In genomic region chr18:3281456-3282400, GRCh38 we compare ENCODE assay signal across 8 cellular contexts. TPM values are rescaled to one million over a fixed set of nuclear protein-coding genes. Genes with fewer than 3 reads are reported as not detected.
DNase-seq lines count a peak whose midpoint lies in the region; ATAC-seq and TF ChIP-seq lines count a peak whose summit lies in the region.

No MANE protein-coding gene starts in this region.

- peak; percentile 82 to 87 for ATAC-seq in activated naive CD4-positive, alpha-beta T cell treated with anti-CD3 and anti-CD28 coated beads, Interleukin-2, amount 50 U/mL, for 72 hours
- ATAC-seq in lower lobe of right lung (peak; percentile 82 to 88), upper lobe of left lung (ENCODE audit: low FRiP score in 2 of 2) (peak; percentile 79 to 90)

- DNase-seq in activated naive CD4-positive, alpha-beta T cell treated with anti-CD3 and anti-CD28 coated beads, Interleukin-2, amount 50 U/mL, for 72 hours (ENCODE audit: low spot score in 2 of 2) = no peak
- no peak for DNase-seq in activated naive CD4-positive, alpha-beta T cell treated with anti-CD3 and anti-CD28 coated beads, Interleukin-2, amount 10 ng/mL, durations not matched to agents 7 days and 5 days
- DNase-seq in OCI-M2 (lab: John Stamatoyannopoulos, UW; ENCODE audit: unreplicated experiment) (peak; percentile 95), dedifferentiated amniotic fluid mesenchymal stem cell (ENCODE audit: extremely low spot score) (peak; percentile 84), lower lobe of right lung (no peak), upper lobe of left lung (no peak)
- no peak for DNase-seq in effector CD8-positive, alpha-beta T cell (lab: John Stamatoyannopoulos, UW)

- TF ChIP-seq CTCF in KMS-11 (conservative IDR thresholded peaks at IDR 0.05; ENCODE audit: low read depth, low read length) (peak; percentile 74), lower lobe of right lung (IDR thresholded peaks at IDR 0.05) (peak; percentile 69), upper lobe of left lung (IDR thresholded peaks at IDR 0.05) (peak; percentile 46 to 82 (median 68))

- WGBS in upper lobe of left lung, 2 donors = 27 to 39% methylated on average over 2 of the region's 2 CpGs

- H2AFZ ChIP-seq in KMS-11 (ENCODE audit: low read depth) = no peak overlapping the region

- intact Hi-C loops in lower lobe of right lung (cut with DNase I) = loop anchor here (5.0 to 10.0 kb wide), 2 partner anchors 173 to 386 kb away; partner anchors contain the start of gene TGIF1

- CTCF ChIA-PET in activated naive CD4-positive, alpha-beta T cell treated with anti-CD3 and anti-CD28 coated beads, Interleukin-2, amount 10 ng/mL, durations not matched to agents 7 days and 5 days (lab: Charles Lee) = interaction anchor here (0.7 to 10.2 kb wide), 17 partner anchors 14 to 713 kb away, joined by 3 to 161 read pairs (median 4); no protein-coding TSS in a partner anchor

- H3K4me3 Mint-ChIP-seq in activated naive CD4-positive, alpha-beta T cell treated with anti-CD3 and anti-CD28 coated beads, Interleukin-2, amount 10 ng/mL, durations not matched to agents 7 days and 5 days = no peak overlapping the region

- H3K4me2 ChIP-seq in KMS-11 = no peak overlapping the region

- no peak overlapping the region for H3K27ac Mint-ChIP-seq in activated naive CD4-positive, alpha-beta T cell treated with anti-CD3 and anti-CD28 coated beads, Interleukin-2, amount 50 U/mL, for 72 hours
- H3K27ac Mint-ChIP-seq in activated naive CD4-positive, alpha-beta T cell treated with anti-CD3 and anti-CD28 coated beads, Interleukin-2, amount 10 ng/mL, durations not matched to agents 7 days and 5 days = no peak overlapping the region

- H3K4me1 ChIP-seq in KMS-11 (ENCODE audit: low read depth, poor library complexity, severe bottlenecking) = no peaks in the 10 kb centered on the region
- H3K4me1 ChIP-seq in lower lobe of right lung = peaks cover 20% of the 10 kb centered on the region
- H3K4me1 ChIP-seq in upper lobe of left lung = peaks cover 0 to 8% (median 3%) of the 10 kb centered on the region in 4 donors

- TF ChIP-seq POLR2A in upper lobe of left lung (IDR thresholded peaks at IDR 0.05) = no peak

- H3K9me3 Mint-ChIP-seq in activated naive CD4-positive, alpha-beta T cell treated with anti-CD3 and anti-CD28 coated beads, Interleukin-2, amount 50 U/mL, for 72 hours = no peaks in the 10 kb centered on the region
- H3K9me3 Mint-ChIP-seq in activated naive CD4-positive, alpha-beta T cell treated with anti-CD3 and anti-CD28 coated beads, Interleukin-2, amount 10 ng/mL, durations not matched to agents 7 days and 5 days = no peaks in the 10 kb centered on the region

- H3K79me2 ChIP-seq in KMS-11 (ENCODE audit: insufficient read depth, low read depth) = no peaks in the 10 kb centered on the region

- H3K4me1 Mint-ChIP-seq in activated naive CD4-positive, alpha-beta T cell treated with anti-CD3 and anti-CD28 coated beads, Interleukin-2, amount 10 ng/mL, durations not matched to agents 7 days and 5 days = no peaks in the 10 kb centered on the region

- H3K9me3 ChIP-seq in lower lobe of right lung (no peaks in the 10 kb centered on the region), upper lobe of left lung (no peaks in the 10 kb centered on the region)

- H4K20me1 ChIP-seq in KMS-11 (ENCODE audit: insufficient read depth) = no peaks in the 10 kb centered on the region

- TF ChIP-seq EP300 in upper lobe of left lung (IDR thresholded peaks at IDR 0.05) = no peak

- H3K36me3 ChIP-seq in KMS-11 (ENCODE audit: insufficient read depth) (no peaks in the 10 kb centered on the region), lower lobe of right lung (peaks cover 26% of the 10 kb centered on the region), upper lobe of left lung (peaks cover 3 to 25% (median 17%) of the 10 kb centered on the region in 4 donors)

- peaks cover 6% of the 10 kb centered on the region for H3K27me3 Mint-ChIP-seq in activated naive CD4-positive, alpha-beta T cell treated with anti-CD3 and anti-CD28 coated beads, Interleukin-2, amount 10 ng/mL, durations not matched to agents 7 days and 5 days

- peaks cover 6 to 8% of the 10 kb centered on the region in 2 donors for H3K36me3 Mint-ChIP-seq in activated naive CD4-positive, alpha-beta T cell treated with anti-CD3 and anti-CD28 coated beads, Interleukin-2, amount 50 U/mL, for 72 hours
- peaks cover 18% of the 10 kb centered on the region for H3K36me3 Mint-ChIP-seq in activated naive CD4-positive, alpha-beta T cell treated with anti-CD3 and anti-CD28 coated beads, Interleukin-2, amount 10 ng/mL, durations not matched to agents 7 days and 5 days

- no peak overlapping the region for H3K9ac ChIP-seq in KMS-11

- H3K27ac ChIP-seq in KMS-11 (no peak overlapping the region), lower lobe of right lung (no peak overlapping the region), upper lobe of left lung (peak overlapping the region in 2 of 4 donors; percentile 50 to 76)

- H3K4me3 ChIP-seq in KMS-11 (IDR thresholded peaks at IDR 0.05; ENCODE audit: insufficient read depth, low read depth, low read length) (no peak overlapping the region), lower lobe of right lung (no peak overlapping the region), upper lobe of left lung (no peak overlapping the region)

- H3K27me3 ChIP-seq in KMS-11 (ENCODE audit: insufficient read depth, low read depth) = no peaks in the 10 kb centered on the region
- no peaks in the 10 kb centered on the region for H3K27me3 ChIP-seq in lower lobe of right lung (ENCODE audit: low read depth)
- no peaks in the 10 kb centered on the region for H3K27me3 ChIP-seq in upper lobe of left lung

RNA-seq across cellular contexts. Expression of gene MYL12B, which starts 19.8 kb away (rescaled TPM):
- total RNA-seq in activated naive CD4-positive, alpha-beta T cell treated with anti-CD3 and anti-CD28 coated beads, Interleukin-2, amount 50 U/mL, for 72 hours = 100 to 1,000 TPM; 294 to 358 TPM
- total RNA-seq in lower lobe of right lung = 318 TPM
- 100 to 1,000 TPM in 5 of 6 donors, 10 to 100 TPM in 1; 93.2 to 451 (median 361) TPM for total RNA-seq in upper lobe of left lung

RNA-seq across cellular contexts. Expression of gene MYL12A, which starts 34.1 kb away (rescaled TPM):
- 100 to 1,000 TPM; 485 to 498 TPM for total RNA-seq in activated naive CD4-positive, alpha-beta T cell treated with anti-CD3 and anti-CD28 coated beads, Interleukin-2, amount 50 U/mL, for 72 hours
- total RNA-seq in lower lobe of right lung (481 TPM), upper lobe of left lung (100 to 1,000 TPM; 184 to 702 (median 558) TPM)

Comparison
In these comparisons a context has a peak if more than half of its experiments do, and no peak if none do; other contexts are left out.
1. DNase-seq: peak in OCI-M2 (single experiment) and dedifferentiated amniotic fluid mesenchymal stem cell (single experiment); none in activated naive CD4-positive, alpha-beta T cell treated with anti-CD3 and anti-CD28 coated beads, Interleukin-2, amount 50 U/mL, for 72 hours (0 of 2), activated naive CD4-positive, alpha-beta T cell treated with anti-CD3 and anti-CD28 coated beads, Interleukin-2, amount 10 ng/mL, durations not matched to agents 7 days and 5 days (single experiment), lower lobe of right lung (single experiment), upper lobe of left lung (0 of 2) and effector CD8-positive, alpha-beta T cell (single experiment).
2. Peak in every context shown above with its lines, with median percentiles within 50 percentile points of each other: ATAC-seq and CTCF ChIP-seq.